ENCODE assay signal across 9 cellular contexts in genomic region chr1:206608108-206608698, GRCh38. TPM values are rescaled to one million over a fixed set of nuclear protein-coding genes. Genes with fewer than 3 reads are reported as not detected.
DNase-seq lines count a peak whose midpoint lies in the region; ATAC-seq and TF ChIP-seq lines count a peak whose summit lies in the region.
"Had no signal": no experiment of that assay in that cellular context is flagged by ENCODE, and none has a peak within 500 bp of the region (broad histone marks: within the 10 kb centered on the region; RNA-seq: fewer than 3 reads in every experiment).

No MANE protein-coding gene starts in this region.

- peaks cover 30% of the 10 kb centered on the region for H3K4me1 Mint-ChIP-seq in activated naive CD8-positive, alpha-beta T cell (ENCODE audit: low read depth)

- H3K36me3 ChIP-seq in HEK293 (ENCODE audit: control insufficient read depth in 2 of 2, insufficient read depth in 1 of 2, low read length in 2 of 2) (peaks cover 11 to 65% of the 10 kb centered on the region in 2 experiments), SJCRH30 (peaks cover 10% of the 10 kb centered on the region)

- CTCF ChIA-PET in HEK293 (lab: Yijun Ruan, JAX), result interaction anchor here (0.7 to 4.4 kb wide), 11 partner anchors 20 to 472 kb away, joined by 3 to 61 read pairs (median 4); partner anchors contain the start of gene DYRK3

- H3K4me3 Mint-ChIP-seq in activated naive CD8-positive, alpha-beta T cell, result peak overlapping the region; percentile 14

- no peak overlapping the region for H3K4me3 ChIP-seq in HEK293 (ENCODE audit: low read depth, low read length)
- no peak overlapping the region for H3K4me3 ChIP-seq in SJCRH30

- H3K27ac Mint-ChIP-seq in activated naive CD8-positive, alpha-beta T cell, result no peak overlapping the region

- H3K27me3 ChIP-seq in SJCRH30, result no peaks in the 10 kb centered on the region

- H3K36me3 Mint-ChIP-seq in activated naive CD8-positive, alpha-beta T cell, result peaks cover 18% of the 10 kb centered on the region

- ATAC-seq in HG03457 (IDR thresholded peaks at IDR 0.05; ENCODE audit: unreplicated experiment) (no peak), HG03159 (IDR thresholded peaks at IDR 0.05; ENCODE audit: unreplicated experiment) (no peak)

- H3K27ac ChIP-seq in C4-2B (no peak overlapping the region), HEK293 (ENCODE audit: extremely low read depth, low read depth, low read length) (no peak overlapping the region), SJCRH30 (no peak overlapping the region)

- DNase-seq in SJCRH30 (peak; percentile 55 to 67), kidney glomerular epithelial cell (lab: John Stamatoyannopoulos, UW) (peak; percentile 17)
- DNase-seq in stimulated activated CD8-positive, alpha-beta memory T cell treated with anti-CD3 and anti-CD28 coated beads, Interleukin-7, amount 100 ng/mL, for 24 hours (ENCODE audit: low read depth), result peak; percentile 33

- H3K4me1 ChIP-seq in HEK293 (ENCODE audit: control insufficient read depth, insufficient read depth, low read length) (no peaks in the 10 kb centered on the region), SJCRH30 (0 out of 2 replicates have a peak, but pooled peaks cover 3% of the 10 kb centered on the region)

- H3K9me3 Mint-ChIP-seq in activated naive CD8-positive, alpha-beta T cell (ENCODE audit: low read depth), result no peaks in the 10 kb centered on the region
- H3K9me3 Mint-ChIP-seq: IgD-negative memory B cell had no signal

- POLR2A ChIA-PET in HEK293 (lab: Yijun Ruan, JAX), result no interaction called here

- no peaks in the 10 kb centered on the region for H3K27me3 Mint-ChIP-seq in activated naive CD8-positive, alpha-beta T cell
- H3K27me3 Mint-ChIP-seq: IgD-negative memory B cell had no signal

- TF ChIP-seq CTCF in C4-2B (conservative IDR thresholded peaks at IDR 0.05) (peak; percentile 93), HEK293 (tag by site-specific recombination; IDR thresholded peaks at IDR 0.05) (peak; percentile 63; the same call in 1 of the 2 replicates)

- H3K9me3 ChIP-seq in HEK293 (ENCODE audit: control insufficient read depth, insufficient read depth, low read depth, low read length) (no peaks in the 10 kb centered on the region), SJCRH30 (replicated peaks) (no peaks in the 10 kb centered on the region)

TF ChIP-seq in HEK293, 187 proteins besides CTCF, POLR2A, EP300 and RAD21:
- TF ChIP-seq ZNF768 (tag by site-specific recombination; IDR thresholded peaks at IDR 0.05) (no peak), ZNF433 (tag by site-specific recombination; IDR thresholded peaks at IDR 0.05; ENCODE audit: low read depth) (no peak), ZNF776 (tag by site-specific recombination; IDR thresholded peaks at IDR 0.05; ENCODE audit: borderline replicate concordance) (no peak), ZNF654 (tag by site-specific recombination; IDR thresholded peaks at IDR 0.05; ENCODE audit: low read depth) (peak; percentile 60), ZSCAN30 (tag by site-specific recombination; IDR thresholded peaks at IDR 0.05) (no peak), ZNF530 (tag by site-specific recombination; IDR thresholded peaks at IDR 0.05; ENCODE audit: low read depth) (no peak), ZNF48 (tag by site-specific recombination; IDR thresholded peaks at IDR 0.05) (no peak), ZNF2 (tag by site-specific recombination; IDR thresholded peaks at IDR 0.05) (peak; percentile 58; the same call in 1 of the 2 replicates), RBAK (tag by site-specific recombination; IDR thresholded peaks at IDR 0.05) (no peak), SCRT2 (tag by site-specific recombination; IDR thresholded peaks at IDR 0.05) (no peak), ZNF510 (tag by site-specific recombination; IDR thresholded peaks at IDR 0.05; ENCODE audit: insufficient replicate concordance) (no peak)
- TF ChIP-seq, protein P1, sequence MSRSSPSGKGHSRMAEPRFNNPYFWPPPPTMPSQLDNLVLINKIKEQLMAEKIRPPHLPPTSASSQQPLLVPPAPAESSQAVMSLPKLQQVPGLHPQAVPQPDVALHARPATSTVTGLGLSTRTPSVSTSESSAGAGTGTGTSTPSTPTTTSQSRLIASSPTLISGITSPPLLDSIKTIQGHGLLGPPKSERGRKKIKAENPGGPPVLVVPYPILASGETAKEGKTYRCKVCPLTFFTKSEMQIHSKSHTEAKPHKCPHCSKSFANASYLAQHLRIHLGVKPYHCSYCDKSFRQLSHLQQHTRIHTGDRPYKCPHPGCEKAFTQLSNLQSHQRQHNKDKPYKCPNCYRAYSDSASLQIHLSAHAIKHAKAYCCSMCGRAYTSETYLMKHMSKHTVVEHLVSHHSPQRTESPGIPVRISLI (tag by site-specific recombination; IDR thresholded peaks at IDR 0.05), result peak; percentile 53
- TF ChIP-seq, protein P2, sequence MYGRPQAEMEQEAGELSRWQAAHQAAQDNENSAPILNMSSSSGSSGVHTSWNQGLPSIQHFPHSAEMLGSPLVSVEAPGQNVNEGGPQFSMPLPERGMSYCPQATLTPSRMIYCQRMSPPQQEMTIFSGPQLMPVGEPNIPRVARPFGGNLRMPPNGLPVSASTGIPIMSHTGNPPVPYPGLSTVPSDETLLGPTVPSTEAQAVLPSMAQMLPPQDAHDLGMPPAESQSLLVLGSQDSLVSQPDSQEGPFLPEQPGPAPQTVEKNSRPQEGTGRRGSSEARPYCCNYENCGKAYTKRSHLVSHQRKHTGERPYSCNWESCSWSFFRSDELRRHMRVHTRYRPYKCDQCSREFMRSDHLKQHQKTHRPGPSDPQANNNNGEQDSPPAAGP (tag by site-specific recombination; IDR thresholded peaks at IDR 0.05), result no peak
TF ChIP-seq in HEK293: peak in this region for 3.

RNA-seq across cellular contexts. Expression of gene EIF2D, which starts 4.1 kb away (rescaled TPM):
- total RNA-seq in SJCRH30 (2014; rRNA removed; shearing (Covaris generic)), result 36.7 and 39.6 TPM in 2 replicates

RNA-seq across cellular contexts. Expression of gene DYRK3, which starts 27.1 kb away (rescaled TPM):
- total RNA-seq in SJCRH30 (2014; rRNA removed; shearing (Covaris generic)), result 12.7 and 14.4 TPM in 2 replicates
